ENCODE assay signal across 17 cellular contexts in the genomic region with DNA sequence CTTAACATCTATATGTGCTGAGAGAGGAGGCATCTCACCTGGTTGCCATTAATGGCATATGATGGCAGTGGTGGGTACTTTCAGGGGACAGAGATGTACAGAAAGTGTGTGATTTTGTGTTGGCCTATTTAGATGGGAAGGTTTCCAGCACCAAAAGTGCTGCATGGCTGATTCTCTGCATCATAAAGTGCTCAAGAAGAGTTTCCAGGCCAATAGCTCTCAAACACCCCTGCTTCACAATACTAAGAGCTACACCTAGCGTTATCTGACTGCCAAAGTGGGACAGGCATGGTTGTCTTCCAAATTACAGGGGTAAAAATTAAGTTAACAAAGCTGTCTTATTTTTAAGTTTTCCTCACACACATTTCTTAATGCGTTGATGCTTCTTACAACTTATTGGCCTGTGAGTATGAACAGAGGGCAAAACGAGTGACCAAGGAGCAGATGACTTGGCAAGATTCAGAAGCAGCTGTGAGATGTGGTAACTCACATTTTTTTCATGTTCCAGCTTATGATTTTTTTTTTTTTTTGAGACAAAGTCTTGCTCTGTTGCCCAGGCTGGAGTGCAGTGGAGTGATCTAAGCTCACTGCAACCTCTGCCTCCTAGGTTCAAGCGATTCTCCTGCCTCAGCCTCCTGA. TPM values are rescaled to one million over a fixed set of nuclear protein-coding genes. Genes with fewer than 3 reads are reported as not detected.
DNase-seq lines count a peak whose midpoint lies in the region; ATAC-seq and TF ChIP-seq lines count a peak whose summit lies in the region.
"Had no signal": no experiment of that assay in that cellular context is flagged by ENCODE, and none has a peak within 500 bp of the region (broad histone marks: within the 10 kb centered on the region; RNA-seq: fewer than 3 reads in every experiment).

No MANE protein-coding gene starts in this region.

- H3K4me1 ChIP-seq in adipocyte (ENCODE audit: control insufficient read depth, insufficient read depth, low read length), result peaks cover 44% of the 10 kb centered on the region
- H3K4me1 ChIP-seq in osteoblast (ENCODE audit: insufficient read depth, low read length), result peaks cover 15% of the 10 kb centered on the region

- peak; percentile 60 for DNase-seq in AG09309 (ENCODE audit: low read depth)
- DNase-seq in adipocyte (ENCODE audit: low read depth), result peak; percentile 69
- peak; percentile 78 to 84 for DNase-seq in foreskin fibroblast
- peak; percentile 69 for DNase-seq in osteoblast (ENCODE audit: insufficient read length, low spot score, missing footprints)
- no peak for DNase-seq in anterior cingulate cortex (lab: John Stamatoyannopoulos, UW)
- DNase-seq in GM10266 (ENCODE audit: extremely low spot score), result no peak
- no peak for DNase-seq in Calu3
- DNase-seq: activated CD8-positive, alpha-beta memory T cell treated with anti-CD3 and anti-CD28 coated beads, Interleukin-2, amount 50 U/mL, for 4 hours; immature natural killer cell; NCI-H146; NCI-H446 treated with DMSO at 0.1 percent for 48 hours; T-helper 9 cell; upper lobe of left lung had no signal

- H3K4me3 Mint-ChIP-seq in Calu3 (ENCODE audit: low read depth, unreplicated experiment), result no peak overlapping the region
- H3K4me3 Mint-ChIP-seq: brain; immature natural killer cell; stimulated activated memory B cell treated with anti-CD40 and anti-IgM and Interleukin-4, amounts not matched to agents 10 μg/mL and 1 μg/mL and 100 μg/mL, for 72 hours had no signal

- H3K4me2 ChIP-seq in osteoblast (ENCODE audit: insufficient read depth, low read length), result peak overlapping the region; percentile 5

- H3K36me3 ChIP-seq in adipocyte (ENCODE audit: control insufficient read depth, insufficient read depth, low read length, severe bottlenecking) (no peaks in the 10 kb centered on the region), osteoblast (ENCODE audit: insufficient read depth, low read length) (no peaks in the 10 kb centered on the region)
- H3K36me3 ChIP-seq: upper lobe of left lung had no signal

- H3K4me3 ChIP-seq in AG09309 (ENCODE audit: control insufficient read depth, low read depth, low read length) (no peak overlapping the region), adipocyte (ENCODE audit: low read length) (peak overlapping the region; percentile 84), foreskin fibroblast (ENCODE audit: low read depth in 1 of 2, low read length in 2 of 2) (peak overlapping the region in 1 of 2 donors; percentile 62), osteoblast (ENCODE audit: insufficient read depth, low read length) (no peak overlapping the region)
- H3K4me3 ChIP-seq: skin epidermis had no signal

- no peaks in the 10 kb centered on the region for H4K20me1 ChIP-seq in osteoblast (ENCODE audit: insufficient read depth, low read length)

- H3K9ac ChIP-seq in adipocyte (ENCODE audit: low read length), result peak overlapping the region; percentile 79

- no peak for ATAC-seq in GM18498 (IDR thresholded peaks at IDR 0.05; ENCODE audit: unreplicated experiment)
- ATAC-seq: stimulated activated memory B cell treated with anti-CD40 and anti-IgM and Interleukin-4, amounts not matched to agents 10 μg/mL and 1 μg/mL and 100 μg/mL, for 72 hours had no signal

- peaks cover 17% of the 10 kb centered on the region for H3K79me2 ChIP-seq in osteoblast (ENCODE audit: insufficient read depth, low read length)

- H3K27me3 ChIP-seq in adipocyte (replicated peaks; ENCODE audit: control insufficient read depth, insufficient read depth, low read length) (no peaks in the 10 kb centered on the region), osteoblast (ENCODE audit: insufficient read depth, low read length) (no peaks in the 10 kb centered on the region)
- H3K27me3 ChIP-seq: upper lobe of left lung had no signal

- CTCF ChIA-PET in Calu3 (lab: Charles Lee), result interaction anchor here (0.7 to 3.4 kb wide), 6 partner anchors 10 to 419 kb away, joined by 3 to 27 read pairs (median 4); no protein-coding TSS in a partner anchor

- no peaks in the 10 kb centered on the region for H3K9me3 ChIP-seq in adipocyte (ENCODE audit: control insufficient read depth, low read length)
- H3K9me3 ChIP-seq in osteoblast (ENCODE audit: low read depth, low read length), result peaks cover 3% of the 10 kb centered on the region

- intact Hi-C loops in Calu3 (cut with micrococcal nuclease; ENCODE audit: unreplicated experiment), result no loop called here

- no peak overlapping the region for H3K27ac ChIP-seq in osteoblast (ENCODE audit: low read depth, low read length)
- H3K27ac ChIP-seq: skin epidermis had no signal

- H3K36me3 Mint-ChIP-seq in Calu3 (ENCODE audit: insufficient read depth, unreplicated experiment), result peaks cover 15% of the 10 kb centered on the region
- H3K36me3 Mint-ChIP-seq: brain; immature natural killer cell; stimulated activated memory B cell treated with anti-CD40 and anti-IgM and Interleukin-4, amounts not matched to agents 10 μg/mL and 1 μg/mL and 100 μg/mL, for 72 hours had no signal

- no peak overlapping the region for H2AFZ ChIP-seq in osteoblast (ENCODE audit: low read length)

- peaks cover 12% of the 10 kb centered on the region for H3K4me1 Mint-ChIP-seq in Calu3 (ENCODE audit: low read depth, unreplicated experiment)
- H3K4me1 Mint-ChIP-seq: brain; immature natural killer cell; stimulated activated memory B cell treated with anti-CD40 and anti-IgM and Interleukin-4, amounts not matched to agents 10 μg/mL and 1 μg/mL and 100 μg/mL, for 72 hours had no signal

- no peak overlapping the region for H3K27ac Mint-ChIP-seq in Calu3 (ENCODE audit: unreplicated experiment)
- H3K27ac Mint-ChIP-seq: brain; immature natural killer cell; stimulated activated memory B cell treated with anti-CD40 and anti-IgM and Interleukin-4, amounts not matched to agents 10 μg/mL and 1 μg/mL and 100 μg/mL, for 72 hours had no signal

- H3K27me3 Mint-ChIP-seq in Calu3 (ENCODE audit: unreplicated experiment), result no peaks in the 10 kb centered on the region

- H3K9me3 Mint-ChIP-seq in Calu3 (ENCODE audit: low read depth, unreplicated experiment), result peaks cover 4% of the 10 kb centered on the region

- BruUV-seq in Calu3 (replicated peaks; lab: Mats Ljungman, UMichigan), result no TSS peak

- no peak for TF ChIP-seq CTCF in AG09309 (IDR thresholded peaks at IDR 0.05; ENCODE audit: control insufficient read depth, insufficient read depth, low read depth, low read length, missing control alignments)
- no peak for TF ChIP-seq CTCF in foreskin fibroblast (IDR thresholded peaks at IDR 0.05; ENCODE audit: low read depth, low read length)
- TF ChIP-seq CTCF in osteoblast (IDR thresholded peaks at IDR 0.05; ENCODE audit: extremely low read depth, low read depth, low read length), result no peak
- no peak for TF ChIP-seq CTCF in GM10266 (IDR thresholded peaks at IDR 0.05; ENCODE audit: control insufficient read depth, insufficient read depth, low read depth, missing control alignments)
- TF ChIP-seq CTCF in Calu3 (IDR thresholded peaks at IDR 0.05; ENCODE audit: unreplicated experiment), result no peak

RNA-seq across cellular contexts. Expression of gene VEPH1, which starts 41.4 kb away (rescaled TPM):
- 23.2 and 25.3 TPM in 2 replicates for total RNA-seq in osteoblast
- 26.0 and 35.1 TPM in 2 replicates for total RNA-seq in Calu3 (2022)

Comparison
In these comparisons a context has a peak if more than half of its experiments do, and no peak if none do; other contexts are left out.
1. DNase-seq: peak in AG09309 (single experiment), adipocyte (single experiment), foreskin fibroblast (2 of 2) and osteoblast (single experiment); none in anterior cingulate cortex (0 of 58), GM10266 (single experiment) and Calu3 (single experiment).